ENCODE assay signal across 10 cellular contexts in genomic region chr11:72308226-72309073, GRCh38.
A peak's percentile ranks its signal among the peaks of the same experiment; 100 is the strongest.
DNase-seq lines count a peak whose midpoint lies in the region; ATAC-seq, FAIRE-seq and TF ChIP-seq lines count a peak whose summit lies in the region.
"Had no signal": no experiment of that assay in that cellular context is flagged by ENCODE, and none has a peak within 500 bp of the region (broad histone marks: within the 10 kb centered on the region; RNA-seq: fewer than 3 reads in every experiment).

No MANE protein-coding gene starts in this region.

- H3K79me2 ChIP-seq in astrocyte (ENCODE audit: insufficient read depth, low read length) = no peaks in the 10 kb centered on the region

- DNase-seq in ELR (ENCODE audit: low read depth) (peak; percentile 93), NCI-H187 (lab: John Stamatoyannopoulos, UW) (peak; percentile 92), astrocyte (ENCODE audit: low read depth) (peak; percentile 96), foreskin melanocyte (no peak), activated gamma-delta T cell treated with Interleukin-2 at 50 U/mL for 16 hours (no peak)
- no peak for DNase-seq in stimulated activated CD4-positive, alpha-beta T cell treated with anti-CD3 and anti-CD28 coated beads, Interleukin-4, amount 100 ng/mL, for 24 hours
- no peak for DNase-seq in naive thymus-derived CD8-positive, alpha-beta T cell
- DNase-seq: activated T-cell treated with anti-CD3 and anti-CD28 coated beads, Interleukin-2, amount 50 U/mL, for 24 hours; left ventricle myocardium inferior had no signal

- peak; percentile 50 for FAIRE-seq in astrocyte (lab: Jason Lieb, UNC)

- H3K4me3 ChIP-seq in astrocyte (ENCODE audit: insufficient read depth, low read depth, low read length) = peak overlapping the region; percentile 21
- H3K4me3 ChIP-seq: left ventricle myocardium inferior had no signal

- H3K4me1 Mint-ChIP-seq in astrocyte (ENCODE audit: low read depth, unreplicated experiment) (no peaks in the 10 kb centered on the region), nephron (peaks cover 64% of the 10 kb centered on the region)
- H3K4me1 Mint-ChIP-seq in naive thymus-derived CD8-positive, alpha-beta T cell = no peaks in the 10 kb centered on the region

- no peaks in the 10 kb centered on the region for H3K36me3 ChIP-seq in astrocyte (ENCODE audit: insufficient read depth, low read length)

- H3K27ac Mint-ChIP-seq in astrocyte (ENCODE audit: unreplicated experiment) (no peak overlapping the region), nephron (peak overlapping the region; percentile 76 to 93 (median 90))
- H3K27ac Mint-ChIP-seq in naive thymus-derived CD8-positive, alpha-beta T cell = peak overlapping the region in 1 of 10 donors; percentile 21
- H3K27ac Mint-ChIP-seq: activated T-cell treated with anti-CD3 and anti-CD28 coated beads, Interleukin-2, amount 50 U/mL, for 24 hours had no signal

- H3K27ac ChIP-seq in astrocyte (ENCODE audit: low read depth, low read length) = peak overlapping the region; percentile 71
- H3K27ac ChIP-seq: left ventricle myocardium inferior had no signal

- no peaks in the 10 kb centered on the region for H3K9me3 ChIP-seq in astrocyte (ENCODE audit: insufficient read depth, low read depth, low read length)
- H3K9me3 ChIP-seq: left ventricle myocardium inferior had no signal

- no peaks in the 10 kb centered on the region for H3K27me3 Mint-ChIP-seq in astrocyte (ENCODE audit: low read depth, unreplicated experiment)
- no peaks in the 10 kb centered on the region for H3K27me3 Mint-ChIP-seq in nephron (ENCODE audit: low read depth)
- no peaks in the 10 kb centered on the region for H3K27me3 Mint-ChIP-seq in naive thymus-derived CD8-positive, alpha-beta T cell
- H3K27me3 Mint-ChIP-seq: activated T-cell treated with anti-CD3 and anti-CD28 coated beads, Interleukin-2, amount 50 U/mL, for 24 hours had no signal

- peaks cover 31% of the 10 kb centered on the region for H3K4me1 ChIP-seq in astrocyte (ENCODE audit: insufficient read depth, low read length)

- ATAC-seq in naive thymus-derived CD8-positive, alpha-beta T cell = no peak

- POLR2A ChIA-PET in naive thymus-derived CD8-positive, alpha-beta T cell (lab: Charles Lee) = no interaction called here

- no peak overlapping the region for H2AFZ ChIP-seq in astrocyte (ENCODE audit: low read depth, low read length)

- no peak overlapping the region for H3K4me3 Mint-ChIP-seq in astrocyte (ENCODE audit: unreplicated experiment)
- H3K4me3 Mint-ChIP-seq in nephron = peak overlapping the region in 2 of 3 experiments; percentile 20 to 26
- no peak overlapping the region for H3K4me3 Mint-ChIP-seq in naive thymus-derived CD8-positive, alpha-beta T cell
- H3K4me3 Mint-ChIP-seq: activated T-cell treated with anti-CD3 and anti-CD28 coated beads, Interleukin-2, amount 50 U/mL, for 24 hours had no signal

- H3K36me3 Mint-ChIP-seq in astrocyte (ENCODE audit: low read depth, unreplicated experiment) (peaks cover 20% of the 10 kb centered on the region), nephron (ENCODE audit: low read depth) (peaks cover 19% of the 10 kb centered on the region)
- peaks cover 0 to 55% (median 9%) of the 10 kb centered on the region in 3 donors for H3K36me3 Mint-ChIP-seq in naive thymus-derived CD8-positive, alpha-beta T cell

- H3K4me2 ChIP-seq in astrocyte (ENCODE audit: low read length) = peak overlapping the region; percentile 70

- no peaks in the 10 kb centered on the region for H3K9me3 Mint-ChIP-seq in astrocyte (ENCODE audit: unreplicated experiment)
- H3K9me3 Mint-ChIP-seq in nephron = no peaks in the 10 kb centered on the region
- no peaks in the 10 kb centered on the region for H3K9me3 Mint-ChIP-seq in naive thymus-derived CD8-positive, alpha-beta T cell
- H3K9me3 Mint-ChIP-seq: activated T-cell treated with anti-CD3 and anti-CD28 coated beads, Interleukin-2, amount 50 U/mL, for 24 hours had no signal

- TF ChIP-seq CTCF in astrocyte (IDR thresholded peaks at IDR 0.05; ENCODE audit: insufficient read depth, low read depth, low read length) = no peak
- no peak for TF ChIP-seq CTCF in nephron (IDR thresholded peaks at IDR 0.05; ENCODE audit: unreplicated experiment in 3 of 3)

- no peaks in the 10 kb centered on the region for H4K20me1 ChIP-seq in astrocyte (ENCODE audit: insufficient read depth, low read length)

- H3K9ac ChIP-seq in astrocyte (ENCODE audit: low read length) = peak overlapping the region; percentile 20

- no peaks in the 10 kb centered on the region for H3K27me3 ChIP-seq in astrocyte (ENCODE audit: insufficient read depth, low read length)

Comparison
In these comparisons a context has a peak if more than half of its experiments do, and no peak if none do; other contexts are left out.
1. DNase-seq: peak in ELR (single experiment), NCI-H187 (2 of 2) and astrocyte (single experiment); none in foreskin melanocyte (single experiment), activated gamma-delta T cell treated with Interleukin-2 at 50 U/mL for 16 hours (single experiment), stimulated activated CD4-positive, alpha-beta T cell treated with anti-CD3 and anti-CD28 coated beads, Interleukin-4, amount 100 ng/mL, for 24 hours (single experiment) and naive thymus-derived CD8-positive, alpha-beta T cell (0 of 10).
2. H3K4me3 Mint-ChIP-seq: peak in nephron (2 of 3); none in astrocyte (single experiment) and naive thymus-derived CD8-positive, alpha-beta T cell (0 of 10).